27 cellular contexts compared by ENCODE assay signal in genomic region chr3:4083225-4084015, GRCh38.
"Had no signal": no experiment of that assay in that cellular context is flagged by ENCODE, and none has a peak within 500 bp of the region (broad histone marks: within the 10 kb centered on the region; RNA-seq: fewer than 3 reads in every experiment).

No MANE protein-coding gene starts in this region.

- H3K4me3 Mint-ChIP-seq: activated CD4-positive, alpha-beta memory T cell treated with anti-CD3 and anti-CD28 coated beads for 36 hours; activated naive CD8-positive, alpha-beta T cell treated with anti-CD3 and anti-CD28 coated beads, Interleukin-2, amount 10 ng/mL, durations not matched to agents 7 days and 5 days; central memory CD8-positive, alpha-beta T cell; effector memory CD8-positive, alpha-beta T cell; mesothelial cell of epicardium; naive thymus-derived CD8-positive, alpha-beta T cell had no signal

- H3K27ac ChIP-seq: breast epithelium, colonic mucosa, dorsolateral prefrontal cortex, esophagus muscularis mucosa, gastrocnemius medialis, prostate gland, spleen, thoracic aorta, upper lobe of left lung had no signal

- H3K36me3 Mint-ChIP-seq: activated CD4-positive, alpha-beta memory T cell treated with anti-CD3 and anti-CD28 coated beads for 36 hours; activated naive CD8-positive, alpha-beta T cell treated with anti-CD3 and anti-CD28 coated beads, Interleukin-2, amount 10 ng/mL, durations not matched to agents 7 days and 5 days; mesothelial cell of epicardium; naive thymus-derived CD8-positive, alpha-beta T cell had no signal

- H3K27me3 ChIP-seq: breast epithelium, colonic mucosa, dorsolateral prefrontal cortex, esophagus muscularis mucosa, gastrocnemius medialis, spleen, upper lobe of left lung had no signal

- FAIRE-seq: endothelial cell of umbilical vein, islet of Langerhans had no signal

- H3K36me3 ChIP-seq: breast epithelium, colonic mucosa, esophagus muscularis mucosa, gastrocnemius medialis, prostate gland, spleen, thoracic aorta, upper lobe of left lung had no signal

- H3K9me3 ChIP-seq: breast epithelium, colonic mucosa, esophagus muscularis mucosa, gastrocnemius medialis, prostate gland, spleen, thoracic aorta, upper lobe of left lung had no signal

- H3K27ac Mint-ChIP-seq: activated CD4-positive, alpha-beta memory T cell treated with anti-CD3 and anti-CD28 coated beads for 36 hours; activated naive CD8-positive, alpha-beta T cell treated with anti-CD3 and anti-CD28 coated beads, Interleukin-2, amount 10 ng/mL, durations not matched to agents 7 days and 5 days; effector memory CD8-positive, alpha-beta T cell; mesothelial cell of epicardium; naive thymus-derived CD8-positive, alpha-beta T cell had no signal

- H3K4me1 ChIP-seq: breast epithelium, colonic mucosa, esophagus muscularis mucosa, gastrocnemius medialis, prostate gland, spleen, upper lobe of left lung had no signal

- H3K4me1 Mint-ChIP-seq: activated naive CD8-positive, alpha-beta T cell treated with anti-CD3 and anti-CD28 coated beads, Interleukin-2, amount 10 ng/mL, durations not matched to agents 7 days and 5 days; central memory CD8-positive, alpha-beta T cell had no signal

- DNase-seq: activated CD4-positive, alpha-beta memory T cell treated with anti-CD3 and anti-CD28 coated beads for 36 hours; activated CD4-positive, alpha-beta T cell treated with anti-CD3 and anti-CD28 coated beads for 4 hours; activated CD4-positive, CD25-positive, alpha-beta regulatory T cell; activated naive CD4-positive, alpha-beta T cell treated with Interleukin-2 at 50 U/mL for 16 hours; activated naive CD8-positive, alpha-beta T cell treated with anti-CD3 and anti-CD28 coated beads, Interleukin-2, amount 10 ng/mL, durations not matched to agents 7 days and 5 days; activated T-cell treated with anti-CD3 and anti-CD28 coated beads, Interleukin-2, amount 50 U/mL, for 48 hours; amniotic stem cell; colonic mucosa; dorsolateral prefrontal cortex; effector memory CD8-positive, alpha-beta T cell; gastrocnemius medialis; head of caudate nucleus; left ventricle myocardium superior; mammary epithelial cell; naive thymus-derived CD8-positive, alpha-beta T cell; spleen; stimulated activated CD4-positive, alpha-beta T cell treated with anti-CD3 and anti-CD28 coated beads, Interleukin-4, amount 100 ng/mL, for 1 hour; stimulated activated naive CD4-positive, alpha-beta T cell; upper lobe of left lung had no signal

- H3K9me3 Mint-ChIP-seq: activated CD4-positive, alpha-beta memory T cell treated with anti-CD3 and anti-CD28 coated beads for 36 hours; activated naive CD8-positive, alpha-beta T cell treated with anti-CD3 and anti-CD28 coated beads, Interleukin-2, amount 10 ng/mL, durations not matched to agents 7 days and 5 days; central memory CD8-positive, alpha-beta T cell; mesothelial cell of epicardium; naive thymus-derived CD8-positive, alpha-beta T cell had no signal

- ATAC-seq: effector memory CD8-positive, alpha-beta T cell; gastrocnemius medialis; left ventricle myocardium superior; naive thymus-derived CD8-positive, alpha-beta T cell had no signal

- H3K4me3 ChIP-seq: breast epithelium, colonic mucosa, dorsolateral prefrontal cortex, esophagus muscularis mucosa, gastrocnemius medialis, prostate gland, spleen, thoracic aorta, upper lobe of left lung had no signal

- H3K27me3 Mint-ChIP-seq: activated CD4-positive, alpha-beta memory T cell treated with anti-CD3 and anti-CD28 coated beads for 36 hours; activated naive CD8-positive, alpha-beta T cell treated with anti-CD3 and anti-CD28 coated beads, Interleukin-2, amount 10 ng/mL, durations not matched to agents 7 days and 5 days; central memory CD8-positive, alpha-beta T cell; effector memory CD8-positive, alpha-beta T cell; naive thymus-derived CD8-positive, alpha-beta T cell had no signal
